In genomic region chr15:65311760-65312159, GRCh38 we compare ENCODE assay signal across 1 cellular context.
TF ChIP-seq lines count a peak whose summit lies in the region.

No MANE protein-coding gene starts in this region.

TF ChIP-seq in SK-N-SH, 30 proteins besides CTCF, POLR2A, EP300 and RAD21 (continued from another document):
- no peak for TF ChIP-seq GATA2 (CRISPR knock-in tag; IDR thresholded peaks at IDR 0.05)
- TF ChIP-seq YY1 (IDR thresholded peaks at IDR 0.05; ENCODE audit: low read depth) = no peak
- TF ChIP-seq ELF1 (IDR thresholded peaks at IDR 0.05) = no peak
